1 cellular context compared by ENCODE assay signal in the genomic region with DNA sequence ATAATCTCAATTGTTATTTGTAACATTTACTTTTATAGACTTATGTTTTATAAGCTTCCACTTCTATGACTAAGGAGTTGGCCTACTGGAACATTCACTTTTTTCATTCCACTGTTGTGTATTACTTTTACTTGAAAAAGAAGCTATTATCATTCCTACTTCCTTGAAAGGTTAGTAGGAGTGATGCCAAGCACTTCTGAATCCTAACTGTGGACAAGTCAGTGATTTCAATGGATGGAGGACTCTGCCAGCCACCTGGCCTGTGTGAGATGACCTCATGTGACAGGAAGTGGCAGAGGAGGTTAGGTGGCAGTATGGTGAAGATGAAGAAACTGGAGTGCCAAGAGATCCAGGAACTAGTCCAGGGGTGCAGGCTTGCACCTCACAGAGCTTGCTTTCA.
TF ChIP-seq lines count a peak whose summit lies in the region.

No MANE protein-coding gene starts in this region.

TF ChIP-seq in H1, 55 proteins besides CTCF, POLR2A, EP300 and RAD21:
- TF ChIP-seq SP2 (IDR thresholded peaks at IDR 0.05; ENCODE audit: low read length) (no peak), KDM5A (IDR thresholded peaks at IDR 0.05; ENCODE audit: low read length) (no peak), KDM1A (IDR thresholded peaks at IDR 0.05; ENCODE audit: borderline replicate concordance, low read length) (no peak), SIX5 (IDR thresholded peaks at IDR 0.05; ENCODE audit: low read depth, low read length) (no peak), BRCA1 (IDR thresholded peaks at IDR 0.05; ENCODE audit: low read depth, low read length) (no peak), HDAC6 (IDR thresholded peaks at IDR 0.05; ENCODE audit: low read depth, low read length) (no peak), ZNF274 (IDR thresholded peaks at IDR 0.05; ENCODE audit: borderline replicate concordance, extremely low read depth, low read length) (no peak)
- TF ChIP-seq, protein P1, sequence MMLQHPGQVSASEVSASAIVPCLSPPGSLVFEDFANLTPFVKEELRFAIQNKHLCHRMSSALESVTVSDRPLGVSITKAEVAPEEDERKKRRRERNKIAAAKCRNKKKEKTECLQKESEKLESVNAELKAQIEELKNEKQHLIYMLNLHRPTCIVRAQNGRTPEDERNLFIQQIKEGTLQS (IDR thresholded peaks at IDR 0.05; ENCODE audit: insufficient read depth, low read depth, low read length), result no peak
